ENCODE assay signal across 1 cellular context in genomic region chr12:76119887-76120286, GRCh38.
TF ChIP-seq lines count a peak whose summit lies in the region.

No MANE protein-coding gene starts in this region.

TF ChIP-seq in GM23338, 12 proteins besides CTCF, POLR2A, EP300 and RAD21:
- TF ChIP-seq, protein P1, sequence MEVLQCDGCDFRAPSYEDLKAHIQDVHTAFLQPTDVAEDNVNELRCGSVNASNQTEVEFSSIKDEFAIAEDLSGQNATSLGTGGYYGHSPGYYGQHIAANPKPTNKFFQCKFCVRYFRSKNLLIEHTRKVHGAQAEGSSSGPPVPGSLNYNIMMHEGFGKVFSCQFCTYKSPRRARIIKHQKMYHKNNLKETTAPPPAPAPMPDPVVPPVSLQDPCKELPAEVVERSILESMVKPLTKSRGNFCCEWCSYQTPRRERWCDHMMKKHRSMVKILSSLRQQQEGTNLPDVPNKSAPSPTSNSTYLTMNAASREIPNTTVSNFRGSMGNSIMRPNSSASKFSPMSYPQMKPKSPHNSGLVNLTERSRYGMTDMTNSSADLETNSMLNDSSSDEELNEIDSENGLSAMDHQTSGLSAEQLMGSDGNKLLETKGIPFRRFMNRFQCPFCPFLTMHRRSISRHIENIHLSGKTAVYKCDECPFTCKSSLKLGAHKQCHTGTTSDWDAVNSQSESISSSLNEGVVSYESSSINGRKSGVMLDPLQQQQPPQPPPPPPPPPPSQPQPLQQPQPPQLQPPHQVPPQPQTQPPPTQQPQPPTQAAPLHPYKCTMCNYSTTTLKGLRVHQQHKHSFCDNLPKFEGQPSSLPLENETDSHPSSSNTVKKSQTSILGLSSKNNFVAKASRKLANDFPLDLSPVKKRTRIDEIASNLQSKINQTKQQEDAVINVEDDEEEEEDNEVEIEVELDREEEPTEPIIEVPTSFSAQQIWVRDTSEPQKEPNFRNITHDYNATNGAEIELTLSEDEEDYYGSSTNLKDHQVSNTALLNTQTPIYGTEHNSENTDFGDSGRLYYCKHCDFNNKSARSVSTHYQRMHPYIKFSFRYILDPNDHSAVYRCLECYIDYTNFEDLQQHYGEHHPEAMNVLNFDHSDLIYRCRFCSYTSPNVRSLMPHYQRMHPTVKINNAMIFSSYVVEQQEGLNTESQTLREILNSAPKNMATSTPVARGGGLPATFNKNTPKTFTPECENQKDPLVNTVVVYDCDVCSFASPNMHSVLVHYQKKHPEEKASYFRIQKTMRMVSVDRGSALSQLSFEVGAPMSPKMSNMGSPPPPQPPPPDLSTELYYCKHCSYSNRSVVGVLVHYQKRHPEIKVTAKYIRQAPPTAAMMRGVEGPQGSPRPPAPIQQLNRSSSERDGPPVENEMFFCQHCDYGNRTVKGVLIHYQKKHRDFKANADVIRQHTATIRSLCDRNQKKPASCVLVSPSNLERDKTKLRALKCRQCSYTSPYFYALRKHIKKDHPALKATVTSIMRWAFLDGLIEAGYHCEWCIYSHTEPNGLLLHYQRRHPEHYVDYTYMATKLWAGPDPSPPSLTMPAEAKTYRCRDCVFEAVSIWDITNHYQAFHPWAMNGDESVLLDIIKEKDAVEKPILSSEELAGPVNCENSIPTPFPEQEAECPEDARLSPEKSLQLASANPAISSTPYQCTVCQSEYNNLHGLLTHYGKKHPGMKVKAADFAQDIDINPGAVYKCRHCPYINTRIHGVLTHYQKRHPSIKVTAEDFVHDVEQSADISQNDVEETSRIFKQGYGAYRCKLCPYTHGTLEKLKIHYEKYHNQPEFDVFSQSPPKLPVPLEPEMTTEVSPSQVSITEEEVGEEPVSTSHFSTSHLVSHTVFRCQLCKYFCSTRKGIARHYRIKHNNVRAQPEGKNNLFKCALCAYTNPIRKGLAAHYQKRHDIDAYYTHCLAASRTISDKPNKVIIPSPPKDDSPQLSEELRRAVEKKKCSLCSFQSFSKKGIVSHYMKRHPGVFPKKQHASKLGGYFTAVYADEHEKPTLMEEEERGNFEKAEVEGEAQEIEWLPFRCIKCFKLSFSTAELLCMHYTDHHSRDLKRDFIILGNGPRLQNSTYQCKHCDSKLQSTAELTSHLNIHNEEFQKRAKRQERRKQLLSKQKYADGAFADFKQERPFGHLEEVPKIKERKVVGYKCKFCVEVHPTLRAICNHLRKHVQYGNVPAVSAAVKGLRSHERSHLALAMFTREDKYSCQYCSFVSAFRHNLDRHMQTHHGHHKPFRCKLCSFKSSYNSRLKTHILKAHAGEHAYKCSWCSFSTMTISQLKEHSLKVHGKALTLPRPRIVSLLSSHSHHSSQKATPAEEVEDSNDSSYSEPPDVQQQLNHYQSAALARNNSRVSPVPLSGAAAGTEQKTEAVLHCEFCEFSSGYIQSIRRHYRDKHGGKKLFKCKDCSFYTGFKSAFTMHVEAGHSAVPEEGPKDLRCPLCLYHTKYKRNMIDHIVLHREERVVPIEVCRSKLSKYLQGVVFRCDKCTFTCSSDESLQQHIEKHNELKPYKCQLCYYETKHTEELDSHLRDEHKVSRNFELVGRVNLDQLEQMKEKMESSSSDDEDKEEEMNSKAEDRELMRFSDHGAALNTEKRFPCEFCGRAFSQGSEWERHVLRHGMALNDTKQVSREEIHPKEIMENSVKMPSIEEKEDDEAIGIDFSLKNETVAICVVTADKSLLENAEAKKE (CRISPR knock-in tag; IDR thresholded peaks at IDR 0.05) = no peak
- no peak for TF ChIP-seq POLR2AphosphoS5 (IDR thresholded peaks at IDR 0.05; ENCODE audit: low read depth)
- TF ChIP-seq, protein P2, sequence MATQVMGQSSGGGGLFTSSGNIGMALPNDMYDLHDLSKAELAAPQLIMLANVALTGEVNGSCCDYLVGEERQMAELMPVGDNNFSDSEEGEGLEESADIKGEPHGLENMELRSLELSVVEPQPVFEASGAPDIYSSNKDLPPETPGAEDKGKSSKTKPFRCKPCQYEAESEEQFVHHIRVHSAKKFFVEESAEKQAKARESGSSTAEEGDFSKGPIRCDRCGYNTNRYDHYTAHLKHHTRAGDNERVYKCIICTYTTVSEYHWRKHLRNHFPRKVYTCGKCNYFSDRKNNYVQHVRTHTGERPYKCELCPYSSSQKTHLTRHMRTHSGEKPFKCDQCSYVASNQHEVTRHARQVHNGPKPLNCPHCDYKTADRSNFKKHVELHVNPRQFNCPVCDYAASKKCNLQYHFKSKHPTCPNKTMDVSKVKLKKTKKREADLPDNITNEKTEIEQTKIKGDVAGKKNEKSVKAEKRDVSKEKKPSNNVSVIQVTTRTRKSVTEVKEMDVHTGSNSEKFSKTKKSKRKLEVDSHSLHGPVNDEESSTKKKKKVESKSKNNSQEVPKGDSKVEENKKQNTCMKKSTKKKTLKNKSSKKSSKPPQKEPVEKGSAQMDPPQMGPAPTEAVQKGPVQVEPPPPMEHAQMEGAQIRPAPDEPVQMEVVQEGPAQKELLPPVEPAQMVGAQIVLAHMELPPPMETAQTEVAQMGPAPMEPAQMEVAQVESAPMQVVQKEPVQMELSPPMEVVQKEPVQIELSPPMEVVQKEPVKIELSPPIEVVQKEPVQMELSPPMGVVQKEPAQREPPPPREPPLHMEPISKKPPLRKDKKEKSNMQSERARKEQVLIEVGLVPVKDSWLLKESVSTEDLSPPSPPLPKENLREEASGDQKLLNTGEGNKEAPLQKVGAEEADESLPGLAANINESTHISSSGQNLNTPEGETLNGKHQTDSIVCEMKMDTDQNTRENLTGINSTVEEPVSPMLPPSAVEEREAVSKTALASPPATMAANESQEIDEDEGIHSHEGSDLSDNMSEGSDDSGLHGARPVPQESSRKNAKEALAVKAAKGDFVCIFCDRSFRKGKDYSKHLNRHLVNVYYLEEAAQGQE (IDR thresholded peaks at IDR 0.05; ENCODE audit: unreplicated experiment) = no peak
- no peak for TF ChIP-seq ETS1 (IDR thresholded peaks at IDR 0.05)
- TF ChIP-seq EZH2 (IDR thresholded peaks at IDR 0.05; ENCODE audit: low read depth, unreplicated experiment) = no peak
- TF ChIP-seq NANOG (IDR thresholded peaks at IDR 0.05; ENCODE audit: borderline replicate concordance) = no peak
- TF ChIP-seq CREB1 (CRISPR knock-in tag; IDR thresholded peaks at IDR 0.05; ENCODE audit: low read depth) = no peak
- no peak for TF ChIP-seq EZH2phosphoT487 (IDR thresholded peaks at IDR 0.05; ENCODE audit: unreplicated experiment)
- no peak for TF ChIP-seq STAT1 (IDR thresholded peaks at IDR 0.05; ENCODE audit: unreplicated experiment)
- TF ChIP-seq ZNF331 (CRISPR knock-in tag; IDR thresholded peaks at IDR 0.05; ENCODE audit: low read depth) = no peak
- no peak for TF ChIP-seq JUNB (IDR thresholded peaks at IDR 0.05; ENCODE audit: unreplicated experiment)
- TF ChIP-seq ZNF114 (CRISPR knock-in tag; IDR thresholded peaks at IDR 0.05) = no peak
